ENCODE assay signal across 24 cellular contexts in genomic region chr21:15557925-15558324, GRCh38.
DNase-seq lines count a peak whose midpoint lies in the region; ATAC-seq, FAIRE-seq and TF ChIP-seq lines count a peak whose summit lies in the region.
"Had no signal": no experiment of that assay in that cellular context is flagged by ENCODE, and none has a peak within 500 bp of the region (broad histone marks: within the 10 kb centered on the region; RNA-seq: fewer than 3 reads in every experiment).

No MANE protein-coding gene starts in this region.

- peaks cover 4 to 9% (median 7%) of the 10 kb centered on the region in 4 donors for H3K4me1 Mint-ChIP-seq in CD4-positive, alpha-beta memory T cell

- no peak overlapping the region for H3K23ac ChIP-seq in trophoblast cell (ENCODE audit: low read length)

- no peak overlapping the region for H3K4ac ChIP-seq in trophoblast cell (ENCODE audit: low read depth, low read length)

- TF ChIP-seq RAD21 in HepG2 (CRISPR knock-in tag; IDR thresholded peaks at IDR 0.05), result no peak

- H3K27me3 ChIP-seq in HepG2 (ENCODE audit: control insufficient read depth in 1 of 2, insufficient read depth in 2 of 2, low read length in 2 of 2) (no peaks in the 10 kb centered on the region; a peak in 2 of 5 replicates), right lobe of liver (no peaks in the 10 kb centered on the region), esophagus muscularis mucosa (no peaks in the 10 kb centered on the region), trophoblast cell (ENCODE audit: insufficient read depth, low read length) (no peaks in the 10 kb centered on the region)
- no peaks in the 10 kb centered on the region for H3K27me3 ChIP-seq in CD4-positive, alpha-beta memory T cell (ENCODE audit: insufficient read depth, low read length)
- H3K27me3 ChIP-seq: ascending aorta, sigmoid colon, tibial artery had no signal

- no TSS peak for BruUV-seq in HepG2 (replicated peaks; lab: Mats Ljungman, UMichigan)

- no peak overlapping the region for H3K4me3 Mint-ChIP-seq in CD4-positive, alpha-beta memory T cell
- H3K4me3 Mint-ChIP-seq: activated CD8-positive, alpha-beta T cell treated with anti-CD3 and anti-CD28 coated beads, Interleukin-2, amount 10 ng/mL, durations not matched to agents 7 days and 5 days; activated T-cell treated with anti-CD3 and anti-CD28 coated beads, Interleukin-2, amount 50 U/mL, for 4 hours; naive thymus-derived CD8-positive, alpha-beta T cell; WTC11 had no signal

- no peaks in the 10 kb centered on the region for H3K4me1 ChIP-seq in HepG2 (ENCODE audit: insufficient read depth, low read length)
- H3K4me1 ChIP-seq in right lobe of liver, result no peaks in the 10 kb centered on the region
- H3K4me1 ChIP-seq in esophagus muscularis mucosa, result no peaks in the 10 kb centered on the region
- H3K4me1 ChIP-seq in trophoblast cell (ENCODE audit: control insufficient read depth in 1 of 2, insufficient read depth in 2 of 2, low read length in 2 of 2), result peaks cover 2% of the 10 kb centered on the region in 2 experiments
- H3K4me1 ChIP-seq in CD4-positive, alpha-beta memory T cell (ENCODE audit: insufficient read depth, low read length), result peaks cover 3% of the 10 kb centered on the region
- H3K4me1 ChIP-seq: ascending aorta, sigmoid colon, tibial artery had no signal

- H2AFZ ChIP-seq in HepG2 (ENCODE audit: low read length) (no peak overlapping the region), trophoblast cell (ENCODE audit: insufficient read depth, low read length, poor library complexity) (no peak overlapping the region)

- TF ChIP-seq CTCF in HepG2 (CRISPR knock-in tag; IDR thresholded peaks at IDR 0.05), result no peak
- TF ChIP-seq CTCF in right lobe of liver (IDR thresholded peaks at IDR 0.05), result no peak
- TF ChIP-seq CTCF in NB4 (IDR thresholded peaks at IDR 0.05; ENCODE audit: low read depth, low read length), result no peak
- no peak for TF ChIP-seq CTCF in esophagus muscularis mucosa (IDR thresholded peaks at IDR 0.05)

- peaks cover 1 to 12% of the 10 kb centered on the region in 2 donors for H3K27me3 Mint-ChIP-seq in CD4-positive, alpha-beta memory T cell

- no peaks in the 10 kb centered on the region for H3K79me1 ChIP-seq in trophoblast cell (ENCODE audit: low read length)

- in situ Hi-C loops in HepG2 (cut with HindIII; ENCODE audit: extremely low pct_ligation_motif_present, low pct_unique_long_range_greater_than_20kb), result no loop called here

- H2BK12ac ChIP-seq in trophoblast cell (ENCODE audit: low read length), result no peak overlapping the region

- no peak for ATAC-seq in HepG2
- no peak for ATAC-seq in right lobe of liver
- no peak for ATAC-seq in GM19035 (IDR thresholded peaks at IDR 0.05; ENCODE audit: unreplicated experiment)
- ATAC-seq: activated CD8-positive, alpha-beta T cell treated with anti-CD3 and anti-CD28 coated beads, Interleukin-2, amount 10 ng/mL, durations not matched to agents 7 days and 5 days; activated T-cell treated with anti-CD3 and anti-CD28 coated beads, Interleukin-2, amount 50 U/mL, for 4 hours; naive thymus-derived CD8-positive, alpha-beta T cell; WTC11 had no signal

- no peak overlapping the region for H2BK5ac ChIP-seq in trophoblast cell (ENCODE audit: low read depth, low read length, poor library complexity)

- H3K4me3 ChIP-seq in HepG2 (replicated peaks in 1 of 3; ENCODE audit: insufficient read depth in 1 of 3, low read depth in 2 of 3, low read length in 3 of 3) (no peak overlapping the region), right lobe of liver (no peak overlapping the region), NB4 (ENCODE audit: low read depth, low read length) (no peak overlapping the region), esophagus muscularis mucosa (no peak overlapping the region), trophoblast cell (ENCODE audit: low read depth, low read length) (no peak overlapping the region)
- no peak overlapping the region for H3K4me3 ChIP-seq in CD4-positive, alpha-beta memory T cell (ENCODE audit: low read length in 2 of 2)
- H3K4me3 ChIP-seq: ascending aorta, sigmoid colon, tibial artery had no signal

- no peaks in the 10 kb centered on the region for H3K36me3 Mint-ChIP-seq in CD4-positive, alpha-beta memory T cell

- H4K91ac ChIP-seq in trophoblast cell (ENCODE audit: low read depth, low read length), result no peak overlapping the region

- H3K9ac ChIP-seq in HepG2 (ENCODE audit: insufficient read depth, low read depth, low read length) (no peak overlapping the region), trophoblast cell (ENCODE audit: low read length) (no peak overlapping the region)

- TF ChIP-seq EP300 in HepG2 (IDR thresholded peaks at IDR 0.05; ENCODE audit: low read depth in 2 of 2, low read length in 2 of 2), result no peak
- no peak for TF ChIP-seq EP300 in HepG2 (CRISPR knock-in tag; IDR thresholded peaks at IDR 0.05; ENCODE audit: borderline replicate concordance)
- TF ChIP-seq EP300 in esophagus muscularis mucosa (IDR thresholded peaks at IDR 0.05), result no peak

- POLR2A ChIA-PET in HepG2 (lab: Yijun Ruan, JAX), result no interaction called here
- POLR2A ChIA-PET in CD4-positive, alpha-beta memory T cell (lab: Charles Lee; ENCODE audit: partially characterized antibody), result no interaction called here

- no peak overlapping the region for H2BK120ac ChIP-seq in trophoblast cell (ENCODE audit: insufficient read depth, low read length, poor library complexity)

- H3K9me3 ChIP-seq in HepG2 (ENCODE audit: low read length) (no peaks in the 10 kb centered on the region), right lobe of liver (no peaks in the 10 kb centered on the region), esophagus muscularis mucosa (peaks cover 0 to 3% (median 0%) of the 10 kb centered on the region in 4 donors), trophoblast cell (ENCODE audit: insufficient read depth, low read depth, low read length) (peaks cover 3% of the 10 kb centered on the region)
- no peaks in the 10 kb centered on the region for H3K9me3 ChIP-seq in CD4-positive, alpha-beta memory T cell (ENCODE audit: control insufficient read depth in 1 of 2, low read length in 2 of 2)
- H3K9me3 ChIP-seq: ascending aorta, sigmoid colon had no signal

- no peak overlapping the region for H2AK5ac ChIP-seq in trophoblast cell (ENCODE audit: low read length)

- H4K8ac ChIP-seq in trophoblast cell (ENCODE audit: low read depth, low read length), result no peak overlapping the region

- H3K14ac ChIP-seq in trophoblast cell (ENCODE audit: low read length), result no peak overlapping the region

- no peak overlapping the region for H3K27ac Mint-ChIP-seq in CD4-positive, alpha-beta memory T cell
- H3K27ac Mint-ChIP-seq: activated CD8-positive, alpha-beta T cell treated with anti-CD3 and anti-CD28 coated beads, Interleukin-2, amount 10 ng/mL, durations not matched to agents 7 days and 5 days; naive thymus-derived CD8-positive, alpha-beta T cell; WTC11 had no signal

- H3K36me3 ChIP-seq in HepG2 (replicated peaks in 1 of 2; ENCODE audit: control insufficient read depth in 1 of 2, insufficient read depth in 2 of 2, low read length in 2 of 2), result no peaks in the 10 kb centered on the region
- no peaks in the 10 kb centered on the region for H3K36me3 ChIP-seq in right lobe of liver
- H3K36me3 ChIP-seq in esophagus muscularis mucosa, result no peaks in the 10 kb centered on the region
- no peaks in the 10 kb centered on the region for H3K36me3 ChIP-seq in trophoblast cell (ENCODE audit: control insufficient read depth in 1 of 2, insufficient read depth in 2 of 2, low read length in 2 of 2)
- no peaks in the 10 kb centered on the region for H3K36me3 ChIP-seq in CD4-positive, alpha-beta memory T cell (ENCODE audit: insufficient read depth, low read length)
- H3K36me3 ChIP-seq: ascending aorta, sigmoid colon, tibial artery had no signal

- TF ChIP-seq POLR2A in HepG2 (IDR thresholded peaks at IDR 0.05; ENCODE audit: insufficient read depth in 1 of 2, low read depth in 2 of 2, low read length in 2 of 2) (no peak), right lobe of liver (IDR thresholded peaks at IDR 0.05) (no peak), NB4 (IDR thresholded peaks at IDR 0.05; ENCODE audit: extremely low read depth, insufficient read length) (no peak), esophagus muscularis mucosa (IDR thresholded peaks at IDR 0.05; ENCODE audit: low read depth) (no peak)

- no peak overlapping the region for H3K18ac ChIP-seq in trophoblast cell (ENCODE audit: low read length)

- H3K79me2 ChIP-seq in HepG2 (ENCODE audit: insufficient read depth, low read length) (no peaks in the 10 kb centered on the region), trophoblast cell (ENCODE audit: control insufficient read depth, insufficient read depth, low read length, poor library complexity) (no peaks in the 10 kb centered on the region)

- H4K20me1 ChIP-seq in HepG2 (ENCODE audit: insufficient read depth, low read length), result no peaks in the 10 kb centered on the region

- H3K27ac ChIP-seq in HepG2 (ENCODE audit: extremely low read length, insufficient read depth, low read length) (no peak overlapping the region), right lobe of liver (no peak overlapping the region), esophagus muscularis mucosa (replicated peaks in 1 of 4) (no peak overlapping the region), trophoblast cell (ENCODE audit: low read depth, low read length) (no peak overlapping the region)
- H3K27ac ChIP-seq in CD4-positive, alpha-beta memory T cell (ENCODE audit: low read depth, low read length), result no peak overlapping the region
- H3K27ac ChIP-seq: ascending aorta, sigmoid colon, tibial artery had no signal

- intact Hi-C loops in HepG2 (cut with micrococcal nuclease; ENCODE audit: unreplicated experiment) (no loop called here), right lobe of liver (cut with DNase I) (no loop called here), esophagus muscularis mucosa (cut with DNase I) (no loop called here)
- intact Hi-C loops in CD4-positive, alpha-beta memory T cell (cut with micrococcal nuclease), result no loop called here

- WGBS in HepG2 (ENCODE audit: low lambda C conversion rate), result 9% methylated on average over 4 of the region's 4 CpGs
- 80% methylated on average over 2 of the region's 4 CpGs for WGBS in right lobe of liver (ENCODE audit: insufficient coverage, low coverage, low lambda C conversion rate, missing lambda C conversion rate)
- 77% methylated on average over 4 of the region's 4 CpGs for WGBS in esophagus muscularis mucosa
- WGBS in trophoblast cell (ENCODE audit: extremely low coverage, insufficient coverage, insufficient read length), result no CpG with 5 or more reads among the region's 4 CpGs

- H4K12ac ChIP-seq in trophoblast cell (ENCODE audit: low read depth, low read length), result no peak overlapping the region

- CTCF ChIA-PET in HepG2 (lab: Yijun Ruan, JAX; ENCODE audit: low intra/inter-chr PET ratio, low total read pairs), result no interaction called here
- CTCF ChIA-PET in CD4-positive, alpha-beta memory T cell (lab: Charles Lee; ENCODE audit: partially characterized antibody), result interaction anchor here (1.4 to 1.6 kb wide), 2 partner anchors 16 to 822 kb away, joined by 3 read pairs; no protein-coding TSS in a partner anchor

- H3K9me3 Mint-ChIP-seq in CD4-positive, alpha-beta memory T cell, result peaks cover 0 to 3% (median 0%) of the 10 kb centered on the region in 8 donors
- H3K9me3 Mint-ChIP-seq: activated T-cell treated with anti-CD3 and anti-CD28 coated beads, Interleukin-2, amount 50 U/mL, for 4 hours had no signal

- no peak overlapping the region for H3K4me2 ChIP-seq in HepG2 (ENCODE audit: low read depth, low read length)
- H3K4me2 ChIP-seq in trophoblast cell (ENCODE audit: low read length), result no peak overlapping the region

- FAIRE-seq in HepG2 (lab: Jason Lieb, UNC), result no peak
- FAIRE-seq: HTR-8/SVneo had no signal

- DNase-seq in HepG2 (ENCODE audit: low spot score), result peak; percentile 1
- no peak for DNase-seq in right lobe of liver
- DNase-seq in NB4 (ENCODE audit: low read depth), result peak; percentile 56
- DNase-seq in OCI-M1 (lab: John Stamatoyannopoulos, UW), result peak; percentile 91
- no peak for DNase-seq in esophagus muscularis mucosa (ENCODE audit: extremely low spot score)
- no peak for DNase-seq in trophoblast cell
- DNase-seq in CD4-positive, alpha-beta memory T cell, result no peak
- DNase-seq: activated CD8-positive, alpha-beta T cell treated with anti-CD3 and anti-CD28 coated beads, Interleukin-2, amount 10 ng/mL, durations not matched to agents 7 days and 5 days; activated naive CD4-positive, alpha-beta T cell treated with anti-CD3 and anti-CD28 coated beads, Interleukin-2, amount 50 U/mL, for 16 hours; activated T-cell treated with anti-CD3 and anti-CD28 coated beads, Interleukin-2, amount 50 U/mL, for 4 hours; foreskin melanocyte; GDM1; H7; naive thymus-derived CD8-positive, alpha-beta T cell; NCI-H187 treated with DMSO at 0.1 percent for 48 hours; SHP77 treated with DMSO at 0.1 percent for 48 hours; sigmoid colon; stimulated activated naive CD4-positive, alpha-beta T cell treated with Interleukin-2 at 50 U/mL for 16 hours; T-helper 2 cell; tibial artery had no signal

Comparison
In these comparisons a context has a peak if more than half of its experiments do, and no peak if none do; other contexts are left out.
1. DNase-seq: peak in HepG2 (single experiment), NB4 (single experiment) and OCI-M1 (single experiment); none in right lobe of liver (0 of 3), esophagus muscularis mucosa (single experiment), trophoblast cell (0 of 2) and CD4-positive, alpha-beta memory T cell (0 of 5).